8 cellular contexts compared by ENCODE assay signal in the genomic region with DNA sequence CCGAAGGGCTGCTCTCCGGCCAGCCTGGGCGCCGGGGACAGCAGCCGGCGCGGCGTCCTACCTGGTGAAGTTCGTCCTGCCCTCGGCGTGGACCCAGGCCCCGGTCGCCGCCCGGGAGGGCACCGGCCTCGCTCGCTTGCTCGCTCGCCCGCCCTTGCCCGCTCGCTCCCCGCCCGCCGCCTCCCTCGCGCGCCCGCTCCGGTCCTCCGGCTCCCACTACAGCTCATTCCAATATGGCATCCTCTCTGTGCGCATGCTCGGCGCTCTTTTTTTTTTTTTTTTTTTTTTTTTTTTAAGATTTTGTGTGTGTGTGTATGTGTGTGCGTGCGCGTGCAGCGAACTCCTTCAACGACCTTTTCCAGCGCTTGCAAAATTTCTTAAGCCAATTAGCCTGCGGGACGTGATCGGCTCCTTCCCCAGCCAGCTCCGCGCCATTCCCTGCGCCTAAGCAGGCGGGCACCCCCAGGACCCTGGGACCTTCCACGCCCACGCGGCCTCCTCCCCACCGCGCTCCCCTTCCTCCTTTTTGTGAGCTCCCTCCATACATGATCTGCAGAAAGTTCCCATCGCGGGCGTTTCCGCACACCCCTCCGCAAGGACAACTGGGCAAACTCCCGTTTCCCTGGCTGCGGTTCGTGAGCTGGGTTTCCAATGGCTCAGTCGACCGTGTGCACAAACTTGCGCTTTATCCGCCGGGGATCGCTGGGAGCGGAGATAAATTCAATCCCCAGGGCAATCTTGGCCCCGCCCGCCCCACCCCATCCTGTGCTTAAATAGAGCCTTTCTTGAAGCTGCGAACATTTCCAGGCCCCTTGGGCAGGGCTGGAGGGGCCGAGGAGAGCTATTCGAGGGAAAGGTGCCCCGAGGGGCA. TPM values are rescaled to one million over a fixed set of nuclear protein-coding genes. Genes with fewer than 3 reads are reported as not detected.
DNase-seq lines count a peak whose midpoint lies in the region; ATAC-seq and TF ChIP-seq lines count a peak whose summit lies in the region.

A gene (minus strand): TSS at position 235 of the 871 bp plus-strand sequence. CDS start 29,136 bp downstream, outside the sequence.

- H3K27ac ChIP-seq in SU-DHL-6 (ENCODE audit: low read depth, low read length) = peak within 1 kb of the TSS; percentile 56

- H3K9ac ChIP-seq in SU-DHL-6 (ENCODE audit: low read length) = peak within 1 kb of the TSS; percentile 79

- TF ChIP-seq CTCF in SU-DHL-6 (IDR thresholded peaks at IDR 0.05; ENCODE audit: insufficient read depth, low read length, poor library complexity, severe bottlenecking) = no peak

- peaks cover 48% of the 10 kb centered on the region for H3K79me2 ChIP-seq in SU-DHL-6 (ENCODE audit: insufficient read depth, low read length)

- H3K9me3 ChIP-seq in SU-DHL-6 (ENCODE audit: insufficient read depth, low read length) = no peaks in the 10 kb centered on the region

- peaks cover 5% of the 10 kb centered on the region for H3F3A ChIP-seq in SU-DHL-6 (ENCODE audit: insufficient read depth)

- intact Hi-C loops in left ventricle myocardium superior (cut with micrococcal nuclease) = loop anchor here (10.0 kb wide), 1 partner anchor 736 kb away; no protein-coding TSS in a partner anchor
- intact Hi-C loops in posterior cingulate gyrus (cut with DNase I) = loop anchor here (2.0 to 5.0 kb wide), 3 partner anchors 490 to 624 kb away; no protein-coding TSS in a partner anchor

- peaks cover 8% of the 10 kb centered on the region; the same call in 1 of the 2 replicates for H4K20me1 ChIP-seq in SU-DHL-6 (ENCODE audit: low read depth, low read length)

- ATAC-seq in GM19328 (IDR thresholded peaks at IDR 0.05; ENCODE audit: unreplicated experiment) (peak; percentile 35), left ventricle myocardium superior (peak; percentile 76)

- H2AFZ ChIP-seq in SU-DHL-6 (ENCODE audit: low read depth, low read length, severe bottlenecking) = peak within 1 kb of the TSS; percentile 100

- H3K4me2 ChIP-seq in SU-DHL-6 (ENCODE audit: low read depth, low read length, poor library complexity, severe bottlenecking) = peak within 1 kb of the TSS; percentile 77

- peak within 1 kb of the TSS; percentile 85 for H3K4me3 ChIP-seq in SU-DHL-6 (ENCODE audit: insufficient read depth, low read length, poor library complexity, severe bottlenecking)

- H3K27me3 ChIP-seq in SU-DHL-6 (ENCODE audit: low read length) = no peaks in the 10 kb centered on the region

- no peaks in the 10 kb centered on the region for H3K36me3 ChIP-seq in SU-DHL-6 (ENCODE audit: low read length)

- DNase-seq in Ammon's horn (ENCODE audit: low spot score) = peak; percentile 73
- peak; percentile 4 for DNase-seq in HPDE6-E6E7 (ENCODE audit: extremely low spot score)
- peak in 47 of 58 donors; percentile 10 to 77 (median 59) for DNase-seq in anterior cingulate cortex (lab: John Stamatoyannopoulos, UW)
- peak; percentile 81 for DNase-seq in left ventricle myocardium superior
- DNase-seq in posterior cingulate gyrus = peak in 8 of 10 donors; percentile 49 to 95 (median 61)
- no peak for DNase-seq in COR-L47 (lab: John Stamatoyannopoulos, UW)

- H3K9me2 ChIP-seq in SU-DHL-6 (replicated peaks; ENCODE audit: insufficient read depth, low read length) = no peaks in the 10 kb centered on the region

RNA-seq across cellular contexts. Expression of the gene that starts here (rescaled TPM):
- 11.0 TPM for total RNA-seq in left ventricle myocardium superior
